Comparison of ENCODE assay signal across 9 cellular contexts in the genomic region with DNA sequence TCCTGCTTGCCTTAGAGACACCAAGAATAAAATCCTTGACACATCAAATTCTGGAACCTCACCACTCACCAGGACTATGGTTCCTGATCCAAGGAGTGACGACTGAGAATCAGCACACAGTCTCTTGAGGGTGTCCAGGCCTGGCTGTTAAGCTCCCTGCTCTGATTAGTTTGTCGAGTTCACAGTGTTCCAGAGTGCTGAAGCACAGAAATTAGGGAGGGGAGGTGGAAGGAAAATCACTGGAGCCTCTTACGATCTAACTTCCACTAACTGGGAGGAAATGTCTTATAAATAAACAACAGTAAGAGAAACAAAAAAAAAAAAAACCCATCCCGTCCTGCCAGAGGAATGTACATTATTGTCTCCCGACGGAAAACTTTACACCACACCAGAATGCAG.
A peak's percentile ranks its signal among the peaks of the same experiment; 100 is the strongest.
DNase-seq lines count a peak whose midpoint lies in the region; ATAC-seq and TF ChIP-seq lines count a peak whose summit lies in the region.
"Had no signal": no experiment of that assay in that cellular context is flagged by ENCODE, and none has a peak within 500 bp of the region (broad histone marks: within the 10 kb centered on the region; RNA-seq: fewer than 3 reads in every experiment).

No MANE protein-coding gene starts in this region.

- H3K4me1 ChIP-seq in esophagus squamous epithelium: peaks cover 0 to 45% (median 5%) of the 10 kb centered on the region in 3 donors
- H3K4me1 ChIP-seq in muscle layer of colon (ENCODE audit: insufficient read depth, low read length): peaks cover 30% of the 10 kb centered on the region
- peaks cover 56% of the 10 kb centered on the region for H3K4me1 ChIP-seq in vagina
- H3K4me1 ChIP-seq: BLaER1 had no signal

- WGBS in esophagus squamous epithelium, 2 donors: 47 to 52% methylated on average over 5 of the region's 6 CpGs

- TF ChIP-seq CTCF in esophagus squamous epithelium (IDR thresholded peaks at IDR 0.05) (no peak), vagina (IDR thresholded peaks at IDR 0.05) (no peak)

- peaks cover 9% of the 10 kb centered on the region in 2 donors for H3K36me3 Mint-ChIP-seq in activated naive CD4-positive, alpha-beta T cell treated with anti-CD3 and anti-CD28 coated beads, Interleukin-2, amount 50 U/mL, for 72 hours
- H3K36me3 Mint-ChIP-seq in activated naive CD4-positive, alpha-beta T cell treated with anti-CD3 and anti-CD28 coated beads, Interleukin-2, amount 10 ng/mL, durations not matched to agents 7 days and 5 days: no peaks in the 10 kb centered on the region
- peaks cover 13% of the 10 kb centered on the region for H3K36me3 Mint-ChIP-seq in activated T-cell treated with anti-CD3 and anti-CD28 coated beads, Interleukin-2, amount 50 U/mL, for 24 hours (ENCODE audit: low read depth)

- no peaks in the 10 kb centered on the region for H3K9me3 Mint-ChIP-seq in activated naive CD4-positive, alpha-beta T cell treated with anti-CD3 and anti-CD28 coated beads, Interleukin-2, amount 50 U/mL, for 72 hours
- H3K9me3 Mint-ChIP-seq in activated naive CD4-positive, alpha-beta T cell treated with anti-CD3 and anti-CD28 coated beads, Interleukin-2, amount 10 ng/mL, durations not matched to agents 7 days and 5 days: no peaks in the 10 kb centered on the region
- no peaks in the 10 kb centered on the region for H3K9me3 Mint-ChIP-seq in activated T-cell treated with anti-CD3 and anti-CD28 coated beads, Interleukin-2, amount 50 U/mL, for 24 hours

- H3K27me3 ChIP-seq in esophagus squamous epithelium: no peaks in the 10 kb centered on the region
- no peaks in the 10 kb centered on the region for H3K27me3 ChIP-seq in muscle layer of colon (ENCODE audit: control insufficient read depth in 1 of 2, insufficient read depth in 2 of 2, low read length in 2 of 2)
- no peaks in the 10 kb centered on the region for H3K27me3 ChIP-seq in vagina
- H3K27me3 ChIP-seq: BLaER1 had no signal

- H3K27ac ChIP-seq in esophagus squamous epithelium: peak overlapping the region; percentile 81 to 95 (median 92)
- peak overlapping the region; percentile 86 for H3K27ac ChIP-seq in muscle layer of colon (ENCODE audit: low read depth, low read length)
- peak overlapping the region; percentile 93 for H3K27ac ChIP-seq in vagina
- H3K27ac ChIP-seq: BLaER1 had no signal

- ATAC-seq in activated naive CD4-positive, alpha-beta T cell treated with anti-CD3 and anti-CD28 coated beads, Interleukin-2, amount 50 U/mL, for 72 hours: no peak
- no peak for ATAC-seq in GM18505 (IDR thresholded peaks at IDR 0.05; ENCODE audit: unreplicated experiment)

- H3K4me3 Mint-ChIP-seq in activated naive CD4-positive, alpha-beta T cell treated with anti-CD3 and anti-CD28 coated beads, Interleukin-2, amount 10 ng/mL, durations not matched to agents 7 days and 5 days: no peak overlapping the region
- H3K4me3 Mint-ChIP-seq in activated T-cell treated with anti-CD3 and anti-CD28 coated beads, Interleukin-2, amount 50 U/mL, for 24 hours: no peak overlapping the region

- peak overlapping the region; percentile 95 for H3K9ac ChIP-seq in muscle layer of colon (ENCODE audit: low read length)
- H3K9ac ChIP-seq: BLaER1 had no signal

- H3K4me3 ChIP-seq in esophagus squamous epithelium (peak overlapping the region; percentile 13 to 55 (median 41)), muscle layer of colon (ENCODE audit: low read depth in 1 of 2, low read length in 2 of 2) (peak overlapping the region in 1 of 2 donors; percentile 69), vagina (peak overlapping the region; percentile 45 to 53)
- H3K4me3 ChIP-seq: BLaER1 had no signal

- TF ChIP-seq POLR2A in esophagus squamous epithelium (IDR thresholded peaks at IDR 0.05) (no peak), vagina (IDR thresholded peaks at IDR 0.05) (no peak), GM18505 (IDR thresholded peaks at IDR 0.05; ENCODE audit: borderline replicate concordance, extremely low read depth, insufficient read depth, insufficient read length) (no peak)

- intact Hi-C loops in esophagus squamous epithelium (cut with DNase I) (no loop called here), vagina (cut with DNase I) (loop anchor here (10.0 kb wide), 1 partner anchor 521 kb away; a partner anchor contains a TSS)

- H3K9me3 ChIP-seq in esophagus squamous epithelium: no peaks in the 10 kb centered on the region
- H3K9me3 ChIP-seq in muscle layer of colon (ENCODE audit: low read length): no peaks in the 10 kb centered on the region
- H3K9me3 ChIP-seq in vagina: no peaks in the 10 kb centered on the region
- H3K9me3 ChIP-seq: BLaER1 had no signal

- no peak for DNase-seq in activated naive CD4-positive, alpha-beta T cell treated with anti-CD3 and anti-CD28 coated beads, Interleukin-2, amount 50 U/mL, for 72 hours (ENCODE audit: low spot score in 2 of 2)
- no peak for DNase-seq in activated naive CD4-positive, alpha-beta T cell treated with anti-CD3 and anti-CD28 coated beads, Interleukin-2, amount 10 ng/mL, durations not matched to agents 7 days and 5 days
- DNase-seq in esophagus squamous epithelium (lab: John Stamatoyannopoulos, UW): no peak
- DNase-seq in vagina (ENCODE audit: extremely low spot score in 2 of 2): peak in 1 of 2 donors; percentile 90
- DNase-seq in activated T-cell treated with anti-CD3 and anti-CD28 coated beads, Interleukin-2, amount 50 U/mL, for 24 hours: no peak
- no peak for DNase-seq in activated T-cell treated with anti-CD3 and anti-CD28 coated beads, Interleukin-2, amount 50 U/mL, for 48 hours

- H3K27ac Mint-ChIP-seq in activated naive CD4-positive, alpha-beta T cell treated with anti-CD3 and anti-CD28 coated beads, Interleukin-2, amount 50 U/mL, for 72 hours: peak overlapping the region; percentile 23 to 72
- H3K27ac Mint-ChIP-seq in activated naive CD4-positive, alpha-beta T cell treated with anti-CD3 and anti-CD28 coated beads, Interleukin-2, amount 10 ng/mL, durations not matched to agents 7 days and 5 days: no peak overlapping the region
- H3K27ac Mint-ChIP-seq in activated T-cell treated with anti-CD3 and anti-CD28 coated beads, Interleukin-2, amount 50 U/mL, for 24 hours: no peak overlapping the region

- CTCF ChIA-PET in activated naive CD4-positive, alpha-beta T cell treated with anti-CD3 and anti-CD28 coated beads, Interleukin-2, amount 10 ng/mL, durations not matched to agents 7 days and 5 days (lab: Charles Lee): no interaction called here

- H3K36me3 ChIP-seq in esophagus squamous epithelium (no peaks in the 10 kb centered on the region), muscle layer of colon (ENCODE audit: insufficient read depth, low read length) (no peaks in the 10 kb centered on the region), vagina (no peaks in the 10 kb centered on the region)
- H3K36me3 ChIP-seq: BLaER1 had no signal

- H3K27me3 Mint-ChIP-seq in activated naive CD4-positive, alpha-beta T cell treated with anti-CD3 and anti-CD28 coated beads, Interleukin-2, amount 10 ng/mL, durations not matched to agents 7 days and 5 days: no peaks in the 10 kb centered on the region
- H3K27me3 Mint-ChIP-seq in activated T-cell treated with anti-CD3 and anti-CD28 coated beads, Interleukin-2, amount 50 U/mL, for 24 hours: no peaks in the 10 kb centered on the region

- no peaks in the 10 kb centered on the region for H3K4me1 Mint-ChIP-seq in activated naive CD4-positive, alpha-beta T cell treated with anti-CD3 and anti-CD28 coated beads, Interleukin-2, amount 10 ng/mL, durations not matched to agents 7 days and 5 days
- peaks cover 26% of the 10 kb centered on the region for H3K4me1 Mint-ChIP-seq in activated T-cell treated with anti-CD3 and anti-CD28 coated beads, Interleukin-2, amount 50 U/mL, for 24 hours (ENCODE audit: low read depth)

Comparison
In these comparisons a context has a peak if more than half of its experiments do, and no peak if none do; other contexts are left out.
1. H3K27ac Mint-ChIP-seq: peak in activated naive CD4-positive, alpha-beta T cell treated with anti-CD3 and anti-CD28 coated beads, Interleukin-2, amount 50 U/mL, for 72 hours (2 of 2); none in activated naive CD4-positive, alpha-beta T cell treated with anti-CD3 and anti-CD28 coated beads, Interleukin-2, amount 10 ng/mL, durations not matched to agents 7 days and 5 days (single experiment) and activated T-cell treated with anti-CD3 and anti-CD28 coated beads, Interleukin-2, amount 50 U/mL, for 24 hours (single experiment).
2. Peak in every context shown above with its lines, with median percentiles within 50 percentile points of each other: H3K27ac ChIP-seq.